Comparison of ENCODE assay signal across 14 cellular contexts in genomic region chr9:86485359-86485758, GRCh38.
DNase-seq lines count a peak whose midpoint lies in the region; ATAC-seq and TF ChIP-seq lines count a peak whose summit lies in the region.
"Had no signal": no experiment of that assay in that cellular context is flagged by ENCODE, and none has a peak within 500 bp of the region (broad histone marks: within the 10 kb centered on the region; RNA-seq: fewer than 3 reads in every experiment).

No MANE protein-coding gene starts in this region.

- CTCF ChIA-PET in A673 (lab: Charles Lee): no interaction called here
- CTCF ChIA-PET in WTC11 (lab: Charles Lee): interaction anchor here (0.6 to 4.8 kb wide), 2 partner anchors 51 to 363 kb away, joined by 3 to 30 read pairs; no protein-coding TSS in a partner anchor
- CTCF ChIA-PET in T-cell (lab: Charles Lee): interaction anchor here (0.8 to 1.0 kb wide), 2 partner anchors 840 to 848 kb away, joined by 4 to 5 read pairs; no protein-coding TSS in a partner anchor

- BruUV-seq in A673 (replicated peaks; lab: Mats Ljungman, UMichigan): no TSS peak

- peak; percentile 46 for ATAC-seq in GM18858 (IDR thresholded peaks at IDR 0.05; ENCODE audit: unreplicated experiment)
- ATAC-seq in HG02885 (IDR thresholded peaks at IDR 0.05; ENCODE audit: poor library complexity, unreplicated experiment): peak; percentile 74
- no peak for ATAC-seq in WTC11
- no peak for ATAC-seq in T-cell (replicated peaks in 1 of 4)
- ATAC-seq: body of pancreas; esophagus mucosa; naive thymus-derived CD8-positive, alpha-beta T cell had no signal

- H3K9me3 ChIP-seq in A673 (ENCODE audit: low read depth, low read length, poor library complexity, severe bottlenecking) (no peaks in the 10 kb centered on the region), SK-N-MC (ENCODE audit: low read depth, low read length) (no peaks in the 10 kb centered on the region)
- H3K9me3 ChIP-seq: body of pancreas had no signal

- no peaks in the 10 kb centered on the region for H3K36me3 ChIP-seq in A673 (ENCODE audit: insufficient read depth, low read length, poor library complexity, severe bottlenecking)
- no peaks in the 10 kb centered on the region for H3K36me3 ChIP-seq in SK-N-MC (ENCODE audit: insufficient read depth, low read length)

- POLR2A ChIA-PET in A673 (lab: Charles Lee; ENCODE audit: low non-redundant PET): no interaction called here
- POLR2A ChIA-PET in WTC11 (lab: Charles Lee): no interaction called here
- POLR2A ChIA-PET in T-cell (lab: Charles Lee): no interaction called here

- H3K27ac Mint-ChIP-seq in WTC11: no peak overlapping the region
- H3K27ac Mint-ChIP-seq in T-cell: no peak overlapping the region
- H3K27ac Mint-ChIP-seq: activated B cell treated with CpG ODN at 0.5 μM for 24 hours had no signal

- H3K4me3 ChIP-seq in A673 (ENCODE audit: low read depth, low read length, poor library complexity, severe bottlenecking) (no peak overlapping the region), SK-N-MC (no peak overlapping the region)
- H3K4me3 ChIP-seq: body of pancreas, skin epidermis had no signal

- DNase-seq in A673 (ENCODE audit: low spot score) (no peak), SK-N-MC (ENCODE audit: low read depth, low spot score) (no peak), iPS-NIHi11 (ENCODE audit: low spot score) (no peak), WTC11 (ENCODE audit: low spot score) (no peak), GM19238 (ENCODE audit: insufficient read length, low spot score) (no peak), T-cell (no peak)
- DNase-seq: activated B cell treated with CpG ODN at 0.5 μM for 24 hours; C1 segment of cervical spinal cord; naive thymus-derived CD8-positive, alpha-beta T cell had no signal

- H3K9me3 Mint-ChIP-seq in WTC11 (peaks cover 14% of the 10 kb centered on the region), T-cell (no peaks in the 10 kb centered on the region)
- H3K9me3 Mint-ChIP-seq: activated B cell treated with CpG ODN at 0.5 μM for 24 hours; naive thymus-derived CD8-positive, alpha-beta T cell had no signal

- H3K4me1 Mint-ChIP-seq in WTC11: peaks cover 4% of the 10 kb centered on the region; the same call in 1 of the 2 replicates
- peaks cover 0 to 5% (median 3%) of the 10 kb centered on the region in 3 donors for H3K4me1 Mint-ChIP-seq in T-cell
- H3K4me1 Mint-ChIP-seq: activated B cell treated with CpG ODN at 0.5 μM for 24 hours had no signal

- H3K36me3 Mint-ChIP-seq in WTC11 (peaks cover 12% of the 10 kb centered on the region), T-cell (no peaks in the 10 kb centered on the region)
- H3K36me3 Mint-ChIP-seq: naive thymus-derived CD8-positive, alpha-beta T cell had no signal

- peaks cover 38% of the 10 kb centered on the region for H3K4me1 ChIP-seq in A673 (ENCODE audit: insufficient read depth, low read length, poor library complexity, severe bottlenecking)
- H3K4me1 ChIP-seq: body of pancreas had no signal

- TF ChIP-seq CTCF in A673 (conservative IDR thresholded peaks at IDR 0.05; ENCODE audit: low read depth, low read length) (no peak), WTC11 (IDR thresholded peaks at IDR 0.05) (no peak)

- H3K9ac ChIP-seq in SK-N-MC (ENCODE audit: insufficient read length): peak overlapping the region; percentile 30

- H3K4me3 Mint-ChIP-seq in WTC11 (no peak overlapping the region), T-cell (no peak overlapping the region)
- H3K4me3 Mint-ChIP-seq: activated B cell treated with CpG ODN at 0.5 μM for 24 hours; naive thymus-derived CD8-positive, alpha-beta T cell had no signal

- intact Hi-C loops in A673 (cut with micrococcal nuclease; ENCODE audit: unreplicated experiment): loop anchor here (5.0 kb wide), 2 partner anchors 62 to 852 kb away; no protein-coding TSS in a partner anchor

- no peaks in the 10 kb centered on the region for H3K27me3 ChIP-seq in A673 (replicated peaks; ENCODE audit: insufficient read depth, low read depth, low read length, poor library complexity)
- H3K27me3 ChIP-seq: body of pancreas had no signal

- H3K27me3 Mint-ChIP-seq in WTC11 (ENCODE audit: low read depth) (no peaks in the 10 kb centered on the region; the same call in 1 of the 2 replicates), T-cell (peaks cover 6 to 11% of the 10 kb centered on the region in 2 donors)

- H3K27ac ChIP-seq in A673 (ENCODE audit: low read depth, low read length, poor library complexity, severe bottlenecking) (peak overlapping the region; percentile 72), SK-N-MC (no peak overlapping the region)
- H3K27ac ChIP-seq: body of pancreas had no signal

TF ChIP-seq in WTC11, 78 proteins besides CTCF, POLR2A, EP300 and RAD21:
- TF ChIP-seq, protein P1, sequence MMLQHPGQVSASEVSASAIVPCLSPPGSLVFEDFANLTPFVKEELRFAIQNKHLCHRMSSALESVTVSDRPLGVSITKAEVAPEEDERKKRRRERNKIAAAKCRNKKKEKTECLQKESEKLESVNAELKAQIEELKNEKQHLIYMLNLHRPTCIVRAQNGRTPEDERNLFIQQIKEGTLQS (CRISPR knock-in tag; conservative IDR thresholded peaks at IDR 0.05): no peak
- no peak for TF ChIP-seq FOXJ3 (CRISPR knock-in tag; IDR thresholded peaks at IDR 0.05; ENCODE audit: borderline replicate concordance)
- TF ChIP-seq RORB (CRISPR knock-in tag; IDR thresholded peaks at IDR 0.05): no peak
- TF ChIP-seq, protein P2, sequence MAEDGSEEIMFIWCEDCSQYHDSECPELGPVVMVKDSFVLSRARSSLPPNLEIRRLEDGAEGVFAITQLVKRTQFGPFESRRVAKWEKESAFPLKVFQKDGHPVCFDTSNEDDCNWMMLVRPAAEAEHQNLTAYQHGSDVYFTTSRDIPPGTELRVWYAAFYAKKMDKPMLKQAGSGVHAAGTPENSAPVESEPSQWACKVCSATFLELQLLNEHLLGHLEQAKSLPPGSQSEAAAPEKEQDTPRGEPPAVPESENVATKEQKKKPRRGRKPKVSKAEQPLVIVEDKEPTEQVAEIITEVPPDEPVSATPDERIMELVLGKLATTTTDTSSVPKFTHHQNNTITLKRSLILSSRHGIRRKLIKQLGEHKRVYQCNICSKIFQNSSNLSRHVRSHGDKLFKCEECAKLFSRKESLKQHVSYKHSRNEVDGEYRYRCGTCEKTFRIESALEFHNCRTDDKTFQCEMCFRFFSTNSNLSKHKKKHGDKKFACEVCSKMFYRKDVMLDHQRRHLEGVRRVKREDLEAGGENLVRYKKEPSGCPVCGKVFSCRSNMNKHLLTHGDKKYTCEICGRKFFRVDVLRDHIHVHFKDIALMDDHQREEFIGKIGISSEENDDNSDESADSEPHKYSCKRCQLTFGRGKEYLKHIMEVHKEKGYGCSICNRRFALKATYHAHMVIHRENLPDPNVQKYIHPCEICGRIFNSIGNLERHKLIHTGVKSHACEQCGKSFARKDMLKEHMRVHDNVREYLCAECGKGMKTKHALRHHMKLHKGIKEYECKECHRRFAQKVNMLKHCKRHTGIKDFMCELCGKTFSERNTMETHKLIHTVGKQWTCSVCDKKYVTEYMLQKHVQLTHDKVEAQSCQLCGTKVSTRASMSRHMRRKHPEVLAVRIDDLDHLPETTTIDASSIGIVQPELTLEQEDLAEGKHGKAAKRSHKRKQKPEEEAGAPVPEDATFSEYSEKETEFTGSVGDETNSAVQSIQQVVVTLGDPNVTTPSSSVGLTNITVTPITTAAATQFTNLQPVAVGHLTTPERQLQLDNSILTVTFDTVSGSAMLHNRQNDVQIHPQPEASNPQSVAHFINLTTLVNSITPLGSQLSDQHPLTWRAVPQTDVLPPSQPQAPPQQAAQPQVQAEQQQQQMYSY (CRISPR knock-in tag; IDR thresholded peaks at IDR 0.05): no peak
- TF ChIP-seq ZNF232 (CRISPR knock-in tag; IDR thresholded peaks at IDR 0.05): no peak
- no peak for TF ChIP-seq JUN (CRISPR knock-in tag; IDR thresholded peaks at IDR 0.05)
- TF ChIP-seq, protein P3, sequence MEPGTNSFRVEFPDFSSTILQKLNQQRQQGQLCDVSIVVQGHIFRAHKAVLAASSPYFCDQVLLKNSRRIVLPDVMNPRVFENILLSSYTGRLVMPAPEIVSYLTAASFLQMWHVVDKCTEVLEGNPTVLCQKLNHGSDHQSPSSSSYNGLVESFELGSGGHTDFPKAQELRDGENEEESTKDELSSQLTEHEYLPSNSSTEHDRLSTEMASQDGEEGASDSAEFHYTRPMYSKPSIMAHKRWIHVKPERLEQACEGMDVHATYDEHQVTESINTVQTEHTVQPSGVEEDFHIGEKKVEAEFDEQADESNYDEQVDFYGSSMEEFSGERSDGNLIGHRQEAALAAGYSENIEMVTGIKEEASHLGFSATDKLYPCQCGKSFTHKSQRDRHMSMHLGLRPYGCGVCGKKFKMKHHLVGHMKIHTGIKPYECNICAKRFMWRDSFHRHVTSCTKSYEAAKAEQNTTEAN (CRISPR knock-in tag; IDR thresholded peaks at IDR 0.05): no peak
- no peak for TF ChIP-seq EMX1 (CRISPR knock-in tag; IDR thresholded peaks at IDR 0.05)
- TF ChIP-seq GTF2I (CRISPR knock-in tag; conservative IDR thresholded peaks at IDR 0.05): no peak
- TF ChIP-seq, protein P4, sequence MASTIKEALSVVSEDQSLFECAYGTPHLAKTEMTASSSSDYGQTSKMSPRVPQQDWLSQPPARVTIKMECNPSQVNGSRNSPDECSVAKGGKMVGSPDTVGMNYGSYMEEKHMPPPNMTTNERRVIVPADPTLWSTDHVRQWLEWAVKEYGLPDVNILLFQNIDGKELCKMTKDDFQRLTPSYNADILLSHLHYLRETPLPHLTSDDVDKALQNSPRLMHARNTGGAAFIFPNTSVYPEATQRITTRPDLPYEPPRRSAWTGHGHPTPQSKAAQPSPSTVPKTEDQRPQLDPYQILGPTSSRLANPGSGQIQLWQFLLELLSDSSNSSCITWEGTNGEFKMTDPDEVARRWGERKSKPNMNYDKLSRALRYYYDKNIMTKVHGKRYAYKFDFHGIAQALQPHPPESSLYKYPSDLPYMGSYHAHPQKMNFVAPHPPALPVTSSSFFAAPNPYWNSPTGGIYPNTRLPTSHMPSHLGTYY (CRISPR knock-in tag; IDR thresholded peaks at IDR 0.05): no peak
TF ChIP-seq in WTC11: peak in this region for 0.

Comparison
In these comparisons a context has a peak if more than half of its experiments do, and no peak if none do; other contexts are left out.
1. ATAC-seq: peak in GM18858 (single experiment) and HG02885 (single experiment); none in WTC11 (single experiment) and T-cell (0 of 4).